ENCODE assay signal across 1 cellular context in genomic region chr6:130515306-130515705, GRCh38.
TF ChIP-seq lines count a peak whose summit lies in the region.

No MANE protein-coding gene starts in this region.

TF ChIP-seq in HCT116, 20 proteins besides CTCF, POLR2A, EP300 and RAD21 (continued from another document):
- TF ChIP-seq, protein P1, sequence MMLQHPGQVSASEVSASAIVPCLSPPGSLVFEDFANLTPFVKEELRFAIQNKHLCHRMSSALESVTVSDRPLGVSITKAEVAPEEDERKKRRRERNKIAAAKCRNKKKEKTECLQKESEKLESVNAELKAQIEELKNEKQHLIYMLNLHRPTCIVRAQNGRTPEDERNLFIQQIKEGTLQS (IDR thresholded peaks at IDR 0.05), result no peak
- no peak for TF ChIP-seq FOSL1 (IDR thresholded peaks at IDR 0.05; ENCODE audit: low read depth)
- TF ChIP-seq ZNF274 (IDR thresholded peaks at IDR 0.05; ENCODE audit: low read depth, low read length), result no peak
- TF ChIP-seq CEBPB (IDR thresholded peaks at IDR 0.05; ENCODE audit: low read depth), result no peak
- no peak for TF ChIP-seq JUND (IDR thresholded peaks at IDR 0.05)
